20 cellular contexts compared by ENCODE assay signal in genomic region chr5:33937017-33937699, GRCh38. TPM values are rescaled to one million over a fixed set of nuclear protein-coding genes. Genes with fewer than 3 reads are reported as not detected.
DNase-seq lines count a peak whose midpoint lies in the region; ATAC-seq, FAIRE-seq and TF ChIP-seq lines count a peak whose summit lies in the region.
"Had no signal": no experiment of that assay in that cellular context is flagged by ENCODE, and none has a peak within 500 bp of the region (broad histone marks: within the 10 kb centered on the region; RNA-seq: fewer than 3 reads in every experiment).

No MANE protein-coding gene starts in this region.

- H3F3A ChIP-seq in GM23338 (replicated peaks; ENCODE audit: low read depth): no peaks in the 10 kb centered on the region

- H3K36me3 ChIP-seq in GM23338 (ENCODE audit: insufficient read depth) (no peaks in the 10 kb centered on the region), astrocyte (ENCODE audit: insufficient read depth, low read length) (no peaks in the 10 kb centered on the region), skeletal muscle satellite cell (ENCODE audit: insufficient read depth, low read length) (no peaks in the 10 kb centered on the region)
- H3K36me3 ChIP-seq: HAP-1 had no signal

- no peaks in the 10 kb centered on the region for H3K36me3 Mint-ChIP-seq in GM23338 (ENCODE audit: low read depth)
- H3K36me3 Mint-ChIP-seq in astrocyte (ENCODE audit: low read depth, unreplicated experiment): no peaks in the 10 kb centered on the region
- H3K36me3 Mint-ChIP-seq: activated naive CD8-positive, alpha-beta T cell treated with anti-CD3 and anti-CD28 coated beads for 36 hours; CD4-positive, alpha-beta memory T cell had no signal

- H3K27me3 Mint-ChIP-seq in GM23338 (ENCODE audit: insufficient read depth, low read depth, poor library complexity): peaks cover 22% of the 10 kb centered on the region
- peaks cover 19% of the 10 kb centered on the region for H3K27me3 Mint-ChIP-seq in astrocyte (ENCODE audit: low read depth, unreplicated experiment)

- no peak overlapping the region for H3K9ac ChIP-seq in astrocyte (ENCODE audit: low read length)
- no peak overlapping the region for H3K9ac ChIP-seq in skeletal muscle satellite cell (ENCODE audit: low read depth, low read length)

- H4K20me1 ChIP-seq in GM23338 (replicated peaks; ENCODE audit: insufficient read depth) (no peaks in the 10 kb centered on the region), astrocyte (ENCODE audit: insufficient read depth, low read length) (no peaks in the 10 kb centered on the region)

- no peak for TF ChIP-seq CTCF in GM23338 (conservative IDR thresholded peaks at IDR 0.05; ENCODE audit: low read depth in 2 of 2)
- TF ChIP-seq CTCF in astrocyte (IDR thresholded peaks at IDR 0.05; ENCODE audit: insufficient read depth, low read depth, low read length): no peak
- TF ChIP-seq CTCF in fibroblast of villous mesenchyme (IDR thresholded peaks at IDR 0.05; ENCODE audit: insufficient read depth, low read depth, low read length): no peak

- H3K9me3 ChIP-seq in astrocyte (ENCODE audit: insufficient read depth, low read depth, low read length): no peaks in the 10 kb centered on the region
- H3K9me3 ChIP-seq in skeletal muscle satellite cell (replicated peaks; ENCODE audit: low read length): no peaks in the 10 kb centered on the region
- H3K9me3 ChIP-seq: HAP-1 had no signal

- DNase-seq in GM23338 (ENCODE audit: low spot score) (no peak), astrocyte (ENCODE audit: low read depth) (no peak), fibroblast of villous mesenchyme (ENCODE audit: low read depth) (peak; percentile 4), midbrain (lab: John Stamatoyannopoulos, UW) (no peak), SHP77 treated with DMSO at 0.1 percent for 48 hours (lab: John Stamatoyannopoulos, UW) (no peak)
- DNase-seq: activated CD4-positive, alpha-beta T cell treated with anti-CD3 and anti-CD28 coated beads for 48 hours; activated naive CD8-positive, alpha-beta T cell treated with anti-CD3 and anti-CD28 coated beads for 36 hours; activated T-cell treated with anti-CD3 and anti-CD28 coated beads for 4 hours; CD4-positive, alpha-beta memory T cell; DMS79 treated with DMSO at 0.1 percent for 48 hours; NCI-H2171 treated with DMSO at 0.1 percent for 48 hours; SHP77; stimulated activated naive CD4-positive, alpha-beta T cell treated with Interleukin-2 at 50 U/mL for 16 hours; T1000 had no signal

- H3K79me2 ChIP-seq in GM23338 (replicated peaks; ENCODE audit: insufficient read depth) (no peaks in the 10 kb centered on the region), astrocyte (ENCODE audit: insufficient read depth, low read length) (no peaks in the 10 kb centered on the region)

- H3K9me3 Mint-ChIP-seq in GM23338 (no peaks in the 10 kb centered on the region), astrocyte (ENCODE audit: unreplicated experiment) (no peaks in the 10 kb centered on the region)
- H3K9me3 Mint-ChIP-seq: activated naive CD8-positive, alpha-beta T cell treated with anti-CD3 and anti-CD28 coated beads for 36 hours had no signal

- H3K4me3 Mint-ChIP-seq in GM23338 (peak overlapping the region; percentile 85; the same call in 2 of the 3 replicates), astrocyte (ENCODE audit: unreplicated experiment) (no peak overlapping the region)
- H3K4me3 Mint-ChIP-seq: activated naive CD8-positive, alpha-beta T cell treated with anti-CD3 and anti-CD28 coated beads for 36 hours; CD4-positive, alpha-beta memory T cell had no signal

- peak overlapping the region; percentile 100; the same call in 1 of the 2 replicates for H2AFZ ChIP-seq in GM23338
- peak overlapping the region; percentile 75 for H2AFZ ChIP-seq in astrocyte (ENCODE audit: low read depth, low read length)

- H3K4me1 ChIP-seq in GM23338 (ENCODE audit: insufficient read depth) (peaks cover under 1% of the 10 kb centered on the region; the same call in 1 of the 2 replicates), astrocyte (ENCODE audit: insufficient read depth, low read length) (peaks cover 21% of the 10 kb centered on the region), skeletal muscle satellite cell (ENCODE audit: control insufficient read depth, insufficient read depth, low read length) (peaks cover 12% of the 10 kb centered on the region)
- H3K4me1 ChIP-seq: HAP-1 had no signal

- no peaks in the 10 kb centered on the region for H3K9me2 ChIP-seq in GM23338 (ENCODE audit: insufficient read depth)

- peaks cover 20% of the 10 kb centered on the region for H3K4me1 Mint-ChIP-seq in GM23338
- H3K4me1 Mint-ChIP-seq in astrocyte (ENCODE audit: low read depth, unreplicated experiment): peaks cover 18% of the 10 kb centered on the region

- FAIRE-seq in astrocyte (lab: Jason Lieb, UNC): no peak
- FAIRE-seq: colon had no signal

- H3K27ac Mint-ChIP-seq in GM23338: no peak overlapping the region
- no peak overlapping the region for H3K27ac Mint-ChIP-seq in astrocyte (ENCODE audit: unreplicated experiment)
- H3K27ac Mint-ChIP-seq: activated naive CD8-positive, alpha-beta T cell treated with anti-CD3 and anti-CD28 coated beads for 36 hours; CD4-positive, alpha-beta memory T cell had no signal

- H3K4me3 ChIP-seq in GM23338 (peak overlapping the region; percentile 80; the same call in 1 of the 2 replicates), astrocyte (ENCODE audit: insufficient read depth, low read depth, low read length) (peak overlapping the region; percentile 69), fibroblast of villous mesenchyme (ENCODE audit: low read depth, low read length) (peak overlapping the region; percentile 58), skeletal muscle satellite cell (ENCODE audit: low read length) (no peak overlapping the region)
- H3K4me3 ChIP-seq: HAP-1 had no signal

- H3K27me3 ChIP-seq in GM23338 (ENCODE audit: insufficient read depth): peaks cover 15% of the 10 kb centered on the region
- peaks cover 40% of the 10 kb centered on the region for H3K27me3 ChIP-seq in astrocyte (ENCODE audit: insufficient read depth, low read length)
- H3K27me3 ChIP-seq in skeletal muscle satellite cell (ENCODE audit: control insufficient read depth, insufficient read depth, low read length): peaks cover 61% of the 10 kb centered on the region

- no peak overlapping the region for H3K27ac ChIP-seq in GM23338 (ENCODE audit: low read depth)
- H3K27ac ChIP-seq in astrocyte (ENCODE audit: low read depth, low read length): no peak overlapping the region

- ATAC-seq in GM23338 (no peak), HG03565 (IDR thresholded peaks at IDR 0.05; ENCODE audit: unreplicated experiment) (no peak)
- ATAC-seq: esophagus mucosa had no signal

- no peak overlapping the region; the same call in 1 of the 2 replicates for H3K4me2 ChIP-seq in GM23338
- H3K4me2 ChIP-seq in astrocyte (ENCODE audit: low read length): peak overlapping the region; percentile 99
- H3K4me2 ChIP-seq in skeletal muscle satellite cell (ENCODE audit: low read length): peak overlapping the region; percentile 92

RNA-seq across cellular contexts. Expression of gene RXFP3, which starts 1.0 kb away (rescaled TPM):
- total RNA-seq in GM23338 (2014; rRNA removed; shearing (Covaris generic)): 0.23 TPM in 1 of 2 replicates, not detected in the other
- polyA plus RNA-seq in GM23338 (2016; fragmentation: Nextera tagmentation; extraction: Ambion mirVana): not detected in 2 replicates
- total RNA-seq in astrocyte (not detected in 2 replicates), fibroblast of villous mesenchyme (under 0.01 TPM in 1 of 2 replicates, not detected in the other)
- total RNA-seq in skeletal muscle satellite cell (2012; rRNA removed): 0.22 TPM in 1 of 2 replicates, not detected in the other
- total RNA-seq: activated naive CD8-positive, alpha-beta T cell treated with anti-CD3 and anti-CD28 coated beads for 36 hours; CD4-positive, alpha-beta memory T cell; esophagus mucosa; lung microvascular endothelial cell had no signal
- polyA plus RNA-seq: CD4-positive, alpha-beta memory T cell had no signal

RNA-seq across cellular contexts. Expression of gene ADAMTS12, which starts 45.4 kb away (rescaled TPM):
- 12.4 and 17.1 TPM in 2 replicates for total RNA-seq in GM23338 (2014; rRNA removed; shearing (Covaris generic))
- 8.6 and 9.1 TPM in 2 replicates for polyA plus RNA-seq in GM23338 (2016; fragmentation: Nextera tagmentation; extraction: Ambion mirVana)
- total RNA-seq in astrocyte: 143 and 156 TPM in 2 replicates
- total RNA-seq in fibroblast of villous mesenchyme: 54.8 and 94.1 TPM in 2 replicates
- 12.0 and 12.4 TPM in 2 replicates for total RNA-seq in skeletal muscle satellite cell (2012; rRNA removed)
- total RNA-seq: activated naive CD8-positive, alpha-beta T cell treated with anti-CD3 and anti-CD28 coated beads for 36 hours had no signal
- polyA plus RNA-seq: CD4-positive, alpha-beta memory T cell had no signal

RNA-seq across cellular contexts. Expression of gene SLC45A2, which starts 47.3 kb away (rescaled TPM):
- not detected in 2 replicates for total RNA-seq in GM23338 (2014; rRNA removed; shearing (Covaris generic))
- not detected in 2 replicates for polyA plus RNA-seq in GM23338 (2016; fragmentation: Nextera tagmentation; extraction: Ambion mirVana)
- total RNA-seq in astrocyte (0.82 and 0.98 TPM in 2 replicates), fibroblast of villous mesenchyme (under 0.01 TPM in 1 of 2 replicates, not detected in the other)
- not detected in 2 replicates for total RNA-seq in skeletal muscle satellite cell (2012; rRNA removed)
- total RNA-seq: activated naive CD8-positive, alpha-beta T cell treated with anti-CD3 and anti-CD28 coated beads for 36 hours; CD4-positive, alpha-beta memory T cell; esophagus mucosa had no signal
- polyA plus RNA-seq: CD4-positive, alpha-beta memory T cell had no signal
